ENCODE assay signal across 8 cellular contexts in genomic region chr12:21502164-21502496, GRCh38. TPM values are rescaled to one million over a fixed set of nuclear protein-coding genes. Genes with fewer than 3 reads are reported as not detected.
A peak's percentile ranks its signal among the peaks of the same experiment; 100 is the strongest.
DNase-seq lines count a peak whose midpoint lies in the region; ATAC-seq and TF ChIP-seq lines count a peak whose summit lies in the region.

No MANE protein-coding gene starts in this region.

- H3K4me3 ChIP-seq in SU-DHL-6 (ENCODE audit: insufficient read depth, low read length, poor library complexity, severe bottlenecking) = peak overlapping the region; percentile 99
- peak overlapping the region; percentile 92 for H3K4me3 ChIP-seq in effector memory CD4-positive, alpha-beta T cell (ENCODE audit: insufficient read depth, low read depth, low read length, poor library complexity, severe bottlenecking)
- peak overlapping the region; percentile 91 to 93 for H3K4me3 ChIP-seq in muscle layer of duodenum (ENCODE audit: low read depth in 1 of 2, low read length in 2 of 2)
- H3K4me3 ChIP-seq in uterus = peak overlapping the region; percentile 87 to 98

- H3K27me3 ChIP-seq in SU-DHL-6 (ENCODE audit: low read length) (no peaks in the 10 kb centered on the region), muscle layer of duodenum (ENCODE audit: low read depth, low read length) (no peaks in the 10 kb centered on the region), uterus (no peaks in the 10 kb centered on the region)
- no peaks in the 10 kb centered on the region for H3K27me3 ChIP-seq in effector memory CD4-positive, alpha-beta T cell (replicated peaks; ENCODE audit: control insufficient read depth, insufficient read depth, low read length, poor library complexity, severe bottlenecking)

- peak overlapping the region; percentile 97 for H3K9ac ChIP-seq in SU-DHL-6 (ENCODE audit: low read length)

- H3K36me3 ChIP-seq in SU-DHL-6 (ENCODE audit: low read length) (peaks cover 8% of the 10 kb centered on the region), muscle layer of duodenum (ENCODE audit: control insufficient read depth in 1 of 2, insufficient read depth in 2 of 2, low read length in 2 of 2) (peaks cover 6 to 19% of the 10 kb centered on the region in 2 donors), uterus (no peaks in the 10 kb centered on the region)
- H3K36me3 ChIP-seq in effector memory CD4-positive, alpha-beta T cell (ENCODE audit: control insufficient read depth, insufficient read depth, low read length) = peaks cover 14% of the 10 kb centered on the region

- peaks cover 8% of the 10 kb centered on the region for H4K20me1 ChIP-seq in SU-DHL-6 (ENCODE audit: low read depth, low read length)

- peak overlapping the region; percentile 96 for H2AFZ ChIP-seq in SU-DHL-6 (ENCODE audit: low read depth, low read length, severe bottlenecking)

- H3K79me2 ChIP-seq in SU-DHL-6 (ENCODE audit: insufficient read depth, low read length) = peaks cover 79% of the 10 kb centered on the region

- TF ChIP-seq POLR2A in uterus (IDR thresholded peaks at IDR 0.05) = no peak

- TF ChIP-seq CTCF in SU-DHL-6 (IDR thresholded peaks at IDR 0.05; ENCODE audit: insufficient read depth, low read length, poor library complexity, severe bottlenecking) (no peak), uterus (IDR thresholded peaks at IDR 0.05) (no peak)

- no peaks in the 10 kb centered on the region for H3F3A ChIP-seq in SU-DHL-6 (ENCODE audit: insufficient read depth)

- DNase-seq in NCI-H1417 (lab: John Stamatoyannopoulos, UW) (peak; percentile 8 to 81 (median 68)), NCI-H1417 treated with DMSO at 0.1 percent for 48 hours (lab: John Stamatoyannopoulos, UW) (no peak), uterus (no peak), hippocampal formation (lab: John Stamatoyannopoulos, UW) (no peak)
- peak in 1 of 3 donors; percentile 4 for DNase-seq in effector memory CD4-positive, alpha-beta T cell

- peaks cover 16% of the 10 kb centered on the region for H3K4me1 ChIP-seq in effector memory CD4-positive, alpha-beta T cell (ENCODE audit: control insufficient read depth, insufficient read depth, low read length, poor library complexity, severe bottlenecking)
- H3K4me1 ChIP-seq in muscle layer of duodenum (ENCODE audit: control insufficient read depth in 1 of 2, insufficient read depth in 2 of 2, low read length in 2 of 2) (peaks cover 25 to 38% of the 10 kb centered on the region in 2 donors), uterus (peaks cover 6 to 14% of the 10 kb centered on the region in 2 donors)

- H3K27ac ChIP-seq in SU-DHL-6 (ENCODE audit: low read depth, low read length) (0 out of 2 replicates have a peak overlapping the region, but pooled peaks have one; percentile 30), muscle layer of duodenum (ENCODE audit: low read length) (peak overlapping the region; percentile 94), uterus (peak overlapping the region; percentile 85 to 89)
- peak overlapping the region; percentile 77 for H3K27ac ChIP-seq in effector memory CD4-positive, alpha-beta T cell (ENCODE audit: insufficient read depth, low read length, poor library complexity, severe bottlenecking)

- intact Hi-C loops in uterus (cut with DNase I; ENCODE audit: low total_unique reads) = no loop called here

- peak; percentile 8 for ATAC-seq in HG02938 (IDR thresholded peaks at IDR 0.05; ENCODE audit: unreplicated experiment)

- H3K9me2 ChIP-seq in SU-DHL-6 (replicated peaks; ENCODE audit: insufficient read depth, low read length) = no peaks in the 10 kb centered on the region

- peak overlapping the region; percentile 98 for H3K4me2 ChIP-seq in SU-DHL-6 (ENCODE audit: low read depth, low read length, poor library complexity, severe bottlenecking)

- H3K9me3 ChIP-seq in SU-DHL-6 (ENCODE audit: insufficient read depth, low read length) (no peaks in the 10 kb centered on the region), muscle layer of duodenum (ENCODE audit: control insufficient read depth in 1 of 2, low read length in 2 of 2) (no peaks in the 10 kb centered on the region), uterus (no peaks in the 10 kb centered on the region)
- H3K9me3 ChIP-seq in effector memory CD4-positive, alpha-beta T cell (ENCODE audit: control insufficient read depth, low read length) = no peaks in the 10 kb centered on the region

RNA-seq across cellular contexts. Expression of gene GOLT1B, which starts 0.5 kb away (rescaled TPM):
- total RNA-seq in uterus = 10 to 100 TPM; 14.1 to 70.0 (median 31.4) TPM

RNA-seq across cellular contexts. Expression of gene RECQL, which starts 0.7 kb away (rescaled TPM):
- total RNA-seq in uterus = 10 to 100 TPM; 15.4 to 99.0 (median 24.3) TPM

RNA-seq across cellular contexts. Expression of gene SPX, which starts 24.0 kb away (rescaled TPM):
- total RNA-seq in uterus = 1 to 10 TPM in 2 of 4 donors, under 1 TPM in 1, not detected in 1; 0.67 to 2.4 (median 1.2) TPM

Comparison
In these comparisons a context has a peak if more than half of its experiments do, and no peak if none do; other contexts are left out.
1. DNase-seq: peak in NCI-H1417 (3 of 3); none in NCI-H1417 treated with DMSO at 0.1 percent for 48 hours (single experiment), uterus (0 of 2) and hippocampal formation (0 of 2).
2. H3K27ac ChIP-seq: peak in every context shown above with its lines; median percentile 94 in muscle layer of duodenum; 87 in uterus; 77 in effector memory CD4-positive, alpha-beta T cell; 30 in SU-DHL-6.
3. Peak in every context shown above with its lines, with median percentiles within 50 percentile points of each other: H3K4me3 ChIP-seq.